ENCODE assay signal across 22 cellular contexts in the genomic region with DNA sequence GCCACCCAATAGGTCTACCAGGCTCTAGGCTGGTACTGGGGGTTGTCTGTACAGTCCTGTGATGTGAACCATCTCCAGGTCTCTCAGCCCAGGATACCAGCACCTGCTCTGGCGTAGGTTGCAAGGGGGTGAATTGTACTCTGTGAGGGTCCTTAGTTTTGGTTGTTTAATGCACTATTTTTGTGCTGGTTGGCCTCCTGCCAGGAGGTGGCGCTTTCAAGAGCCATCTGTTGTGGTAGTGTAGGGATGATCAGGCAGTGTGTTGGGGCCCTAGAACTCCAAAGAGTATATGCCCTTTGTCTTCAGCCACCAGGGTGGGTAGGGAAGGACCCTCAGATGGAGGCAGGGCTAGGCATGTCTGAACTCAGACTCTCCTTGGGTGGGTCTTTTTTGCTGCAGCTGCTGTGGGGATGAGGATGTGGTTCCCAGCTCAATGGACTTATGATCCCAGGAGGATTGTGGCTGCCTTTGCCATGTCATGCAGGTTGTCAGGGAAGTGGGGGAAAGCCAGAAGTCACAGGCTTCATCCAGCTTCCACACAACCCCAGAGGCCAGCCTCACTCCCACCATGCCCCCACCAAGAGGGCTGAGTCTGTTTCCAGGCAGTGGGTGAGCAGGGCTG.
DNase-seq lines count a peak whose midpoint lies in the region; ATAC-seq and TF ChIP-seq lines count a peak whose summit lies in the region.
"Had no signal": no experiment of that assay in that cellular context is flagged by ENCODE, and none has a peak within 500 bp of the region (broad histone marks: within the 10 kb centered on the region; RNA-seq: fewer than 3 reads in every experiment).

No MANE protein-coding gene starts in this region.

- H2AFZ ChIP-seq in neural progenitor cell (replicated peaks): peak overlapping the region; percentile 76
- H2AFZ ChIP-seq: PC-9 had no signal

- H3F3A ChIP-seq in neural progenitor cell (ENCODE audit: low read depth): no peaks in the 10 kb centered on the region

- H3K9me3 ChIP-seq in BE2C: no peaks in the 10 kb centered on the region
- no peaks in the 10 kb centered on the region for H3K9me3 ChIP-seq in WERI-Rb-1 (ENCODE audit: severe bottlenecking)
- no peaks in the 10 kb centered on the region for H3K9me3 ChIP-seq in neural progenitor cell (ENCODE audit: low read depth)

- no peak overlapping the region for H3K27ac Mint-ChIP-seq in neural progenitor cell
- H3K27ac Mint-ChIP-seq: CD4-positive, alpha-beta T cell had no signal

- H3K9me3 Mint-ChIP-seq in neural progenitor cell: peaks cover 6% of the 10 kb centered on the region

- H3K4me1 Mint-ChIP-seq in neural progenitor cell: no peaks in the 10 kb centered on the region

- no peak overlapping the region for H3K4me3 Mint-ChIP-seq in neural progenitor cell
- H3K4me3 Mint-ChIP-seq: CD4-positive, alpha-beta T cell had no signal

- no peaks in the 10 kb centered on the region for H4K20me1 ChIP-seq in neural progenitor cell (ENCODE audit: low read depth)

- H3K4me3 ChIP-seq in BE2C (ENCODE audit: low read depth, low read length) (no peak overlapping the region), WERI-Rb-1 (ENCODE audit: low read depth, low read length) (no peak overlapping the region), neural progenitor cell (no peak overlapping the region)
- H3K4me3 ChIP-seq: PC-9, SK-N-MC had no signal

- ATAC-seq in GM21526 (IDR thresholded peaks at IDR 0.05; ENCODE audit: low FRiP score, unreplicated experiment) (no peak), GM21367 (IDR thresholded peaks at IDR 0.05; ENCODE audit: unreplicated experiment) (no peak)

- H3K27me3 Mint-ChIP-seq in neural progenitor cell (ENCODE audit: insufficient read depth, low read depth): no peaks in the 10 kb centered on the region
- H3K27me3 Mint-ChIP-seq: CD4-positive, alpha-beta T cell had no signal

- H3K36me3 Mint-ChIP-seq in neural progenitor cell: no peaks in the 10 kb centered on the region

- no peak overlapping the region for H3K27ac ChIP-seq in WERI-Rb-1
- H3K27ac ChIP-seq in neural progenitor cell: no peak overlapping the region
- H3K27ac ChIP-seq: KMS-11, PC-9, SK-N-MC had no signal

- no peak overlapping the region for H3K9ac ChIP-seq in neural progenitor cell
- H3K9ac ChIP-seq: KMS-11 had no signal

- H3K36me3 ChIP-seq in BE2C (no peaks in the 10 kb centered on the region), WERI-Rb-1 (no peaks in the 10 kb centered on the region), neural progenitor cell (no peaks in the 10 kb centered on the region)

- DNase-seq in BE2C: no peak
- peak; percentile 11 for DNase-seq in LHCN-M2 (ENCODE audit: low read depth)
- no peak for DNase-seq in WERI-Rb-1
- DNase-seq in neural progenitor cell (ENCODE audit: low spot score): no peak
- DNase-seq in NCI-H2171 (lab: John Stamatoyannopoulos, UW): no peak
- DNase-seq: Caco-2; CD4-positive, alpha-beta T cell; DMS 273 treated with DMSO at 0.1 percent for 48 hours; DMS79 treated with DMSO at 0.1 percent for 48 hours; IMR-90; NCI-H1694; NCI-H2081; NCI-H2171 treated with DMSO at 0.1 percent for 48 hours; NCI-H524 treated with DMSO at 0.1 percent for 48 hours; PC-9; RPMI8226; SHP77; SW 1271 had no signal

- H3K27me3 ChIP-seq in BE2C (no peaks in the 10 kb centered on the region), WERI-Rb-1 (ENCODE audit: insufficient read depth, low read depth, severe bottlenecking) (no peaks in the 10 kb centered on the region), neural progenitor cell (no peaks in the 10 kb centered on the region)

- H3K4me1 ChIP-seq in BE2C: no peaks in the 10 kb centered on the region
- H3K4me1 ChIP-seq in neural progenitor cell: no peaks in the 10 kb centered on the region
- H3K4me1 ChIP-seq: Caco-2 had no signal

- no peak overlapping the region for H3K4me2 ChIP-seq in neural progenitor cell
- H3K4me2 ChIP-seq: KMS-11, PC-9 had no signal

- TF ChIP-seq CTCF in BE2C (IDR thresholded peaks at IDR 0.05; ENCODE audit: low read depth, low read length): 0 out of 2 replicates have a peak, but pooled peaks have one; percentile 13
- TF ChIP-seq CTCF in WERI-Rb-1 (IDR thresholded peaks at IDR 0.05; ENCODE audit: low read depth, low read length): 0 out of 2 replicates have a peak, but pooled peaks have one; percentile 19
- TF ChIP-seq CTCF in neural progenitor cell (IDR thresholded peaks at IDR 0.05): peak; percentile 16

- no peaks in the 10 kb centered on the region for H3K79me2 ChIP-seq in neural progenitor cell (ENCODE audit: low read depth)
